7 cellular contexts compared by ENCODE assay signal in genomic region chr6:20741490-20741889, GRCh38.
"Had no signal": no experiment of that assay in that cellular context is flagged by ENCODE, and none has a peak within 500 bp of the region (broad histone marks: within the 10 kb centered on the region; RNA-seq: fewer than 3 reads in every experiment).

No MANE protein-coding gene starts in this region.

- H3K9ac ChIP-seq: GM23248 had no signal

- H3K9me3 ChIP-seq: HAP-1 had no signal

- H3K4me1 ChIP-seq: HAP-1 had no signal

- H3K27ac ChIP-seq: GM23248 had no signal

- DNase-seq: GM23248, GOT3, H7, KBM-7 had no signal

- H3K36me3 ChIP-seq: HAP-1 had no signal

- H2AFZ ChIP-seq: GM23248 had no signal

- ATAC-seq: HCT116 had no signal

- H3K4me3 ChIP-seq: GM23248, HAP-1 had no signal

- FAIRE-seq: HTR-8/SVneo had no signal
